In genomic region chr17:55343900-55344513, GRCh38 we compare ENCODE assay signal across 6 cellular contexts.
"Had no signal": no experiment of that assay in that cellular context is flagged by ENCODE, and none has a peak within 500 bp of the region (broad histone marks: within the 10 kb centered on the region; RNA-seq: fewer than 3 reads in every experiment).

No MANE protein-coding gene starts in this region.

- H3K4me3 ChIP-seq: colonic mucosa, heart left ventricle, SJCRH30, uterus had no signal

- H3K27ac Mint-ChIP-seq: activated B cell treated with CpG ODN at 0.5 μM for 24 hours had no signal

- H3K9me3 ChIP-seq: colonic mucosa, SJCRH30, uterus had no signal

- H3K4me1 ChIP-seq: colonic mucosa, SJCRH30, uterus had no signal

- H3K27me3 ChIP-seq: colonic mucosa, heart left ventricle, SJCRH30, uterus had no signal

- DNase-seq: activated B cell treated with CpG ODN at 0.5 μM for 24 hours, colonic mucosa, heart left ventricle, retina, SJCRH30, uterus had no signal

- H3K4me3 Mint-ChIP-seq: activated B cell treated with CpG ODN at 0.5 μM for 24 hours had no signal

- H3K9me3 Mint-ChIP-seq: activated B cell treated with CpG ODN at 0.5 μM for 24 hours had no signal

- ATAC-seq: heart left ventricle had no signal

- H3K27ac ChIP-seq: colonic mucosa, heart left ventricle, SJCRH30, uterus had no signal

- H3K36me3 ChIP-seq: colonic mucosa, heart left ventricle, SJCRH30, uterus had no signal
